ENCODE assay signal across 17 cellular contexts in genomic region chr5:134798468-134798867, GRCh38.
"Had no signal": no experiment of that assay in that cellular context is flagged by ENCODE, and none has a peak within 500 bp of the region (broad histone marks: within the 10 kb centered on the region; RNA-seq: fewer than 3 reads in every experiment).

No MANE protein-coding gene starts in this region.

- H3K27me3 Mint-ChIP-seq: dendritic cell treated with granulocyte-macrophage colony-stimulating factor and Interleukin-4, amounts not matched to agents 40 ng/mL and 50 ng/mL, for 4 days; naive thymus-derived CD4-positive, alpha-beta T cell; T-helper 17 cell had no signal

- H3K4me3 Mint-ChIP-seq: activated T-helper 1 cell treated with anti-CD3 and anti-CD28 coated beads, Interleukin-12 subunit alpha, Interleukin-12 subunit beta, Interleukin-2, Interleukin-4 antibody, amounts not matched to agents 30 ng/mL and 10 ng/mL and 1 ng/mL, durations not matched to agents 14 hours and 24 hours and 36 hours; dendritic cell treated with granulocyte-macrophage colony-stimulating factor and Interleukin-4, amounts not matched to agents 40 ng/mL and 50 ng/mL, for 4 days; naive thymus-derived CD4-positive, alpha-beta T cell; T-helper 17 cell had no signal

- DNase-seq: activated CD4-positive, alpha-beta T cell treated with anti-CD3 and anti-CD28 coated beads, Interleukin-2, amount 50 U/mL, for 1 hour; activated naive CD4-positive, alpha-beta T cell treated with Interleukin-2 at 50 U/mL for 16 hours; cerebellar nuclear complex; effector memory CD4-positive, alpha-beta T cell; foreskin fibroblast; hippocampal formation; left ventricle myocardium inferior; naive thymus-derived CD4-positive, alpha-beta T cell; sigmoid colon; spleen; stomach; T-helper 17 cell; testis; upper lobe of left lung; WERI-Rb-1 had no signal

- ATAC-seq: naive thymus-derived CD4-positive, alpha-beta T cell; T-helper 17 cell had no signal

- H3K27ac Mint-ChIP-seq: activated T-helper 1 cell treated with anti-CD3 and anti-CD28 coated beads, Interleukin-12 subunit alpha, Interleukin-12 subunit beta, Interleukin-2, Interleukin-4 antibody, amounts not matched to agents 30 ng/mL and 10 ng/mL and 1 ng/mL, durations not matched to agents 14 hours and 24 hours and 36 hours; dendritic cell treated with granulocyte-macrophage colony-stimulating factor and Interleukin-4, amounts not matched to agents 40 ng/mL and 50 ng/mL, for 4 days; T-helper 17 cell had no signal

- H3K4me1 Mint-ChIP-seq: naive thymus-derived CD4-positive, alpha-beta T cell had no signal

- H3K9me3 Mint-ChIP-seq: activated T-helper 1 cell treated with anti-CD3 and anti-CD28 coated beads, Interleukin-12 subunit alpha, Interleukin-12 subunit beta, Interleukin-2, Interleukin-4 antibody, amounts not matched to agents 30 ng/mL and 10 ng/mL and 1 ng/mL, durations not matched to agents 14 hours and 24 hours and 36 hours; dendritic cell treated with granulocyte-macrophage colony-stimulating factor and Interleukin-4, amounts not matched to agents 40 ng/mL and 50 ng/mL, for 4 days; naive thymus-derived CD4-positive, alpha-beta T cell had no signal
